ENCODE assay signal across 8 cellular contexts in genomic region chr11:75352417-75353206, GRCh38. TPM values are rescaled to one million over a fixed set of nuclear protein-coding genes. Genes with fewer than 3 reads are reported as not detected.
A peak's percentile ranks its signal among the peaks of the same experiment; 100 is the strongest.
DNase-seq lines count a peak whose midpoint lies in the region; ATAC-seq and TF ChIP-seq lines count a peak whose summit lies in the region.

No MANE protein-coding gene starts in this region.

- H3K36me3 ChIP-seq in A673 (ENCODE audit: insufficient read depth, low read length, poor library complexity, severe bottlenecking) (no peaks in the 10 kb centered on the region), HAP-1 (replicated peaks) (no peaks in the 10 kb centered on the region), heart right ventricle (peaks cover 0 to 11% (median 0%) of the 10 kb centered on the region in 9 donors), skeletal muscle tissue (ENCODE audit: control insufficient read depth in 3 of 3, insufficient read depth in 3 of 3, low read length in 3 of 3) (no peaks in the 10 kb centered on the region)

- ATAC-seq in activated B cell treated with CpG ODN at 0.5 μM for 24 hours (ENCODE audit: low read depth) (peak; percentile 73), heart right ventricle (no peak), HG03280 (IDR thresholded peaks at IDR 0.05; ENCODE audit: unreplicated experiment) (no peak)

- CTCF ChIA-PET in A673 (lab: Charles Lee) (interaction anchor here (0.9 kb wide), 1 partner anchor 12 kb away, joined by 3 read pairs; no protein-coding TSS in a partner anchor), activated B cell treated with CpG ODN at 0.5 μM for 24 hours (lab: Charles Lee) (interaction anchor here (0.7 kb wide), 1 partner anchor 93 kb away, joined by 3 read pairs; no protein-coding TSS in a partner anchor)

- POLR2A ChIA-PET in A673 (lab: Charles Lee; ENCODE audit: low non-redundant PET): no interaction called here
- POLR2A ChIA-PET in activated B cell treated with CpG ODN at 0.5 μM for 24 hours (lab: Charles Lee): interaction anchor here (1.3 kb wide), 1 partner anchor 12 kb away, joined by 3 read pairs; no protein-coding TSS in a partner anchor

- H3K9me3 Mint-ChIP-seq in activated B cell treated with CpG ODN at 0.5 μM for 24 hours: no peaks in the 10 kb centered on the region

- H3K9me3 ChIP-seq in A673 (ENCODE audit: low read depth, low read length, poor library complexity, severe bottlenecking): no peaks in the 10 kb centered on the region
- H3K9me3 ChIP-seq in HAP-1: no peaks in the 10 kb centered on the region
- no peaks in the 10 kb centered on the region for H3K9me3 ChIP-seq in heart right ventricle
- H3K9me3 ChIP-seq in skeletal muscle tissue (ENCODE audit: control insufficient read depth in 3 of 3, low read length in 3 of 3): no peaks in the 10 kb centered on the region

- H3K27ac ChIP-seq in A673 (ENCODE audit: low read depth, low read length, poor library complexity, severe bottlenecking): no peak overlapping the region
- peak overlapping the region; percentile 57 to 95 (median 92) for H3K27ac ChIP-seq in heart right ventricle
- H3K27ac ChIP-seq in skeletal muscle tissue (ENCODE audit: low read depth, low read length): no peak overlapping the region

- DNase-seq in A673 (ENCODE audit: low spot score) (no peak), HAP-1 (ENCODE audit: low spot score in 2 of 2) (no peak), activated B cell treated with CpG ODN at 0.5 μM for 24 hours (no peak), heart right ventricle (peak in 1 of 2 donors; percentile 64), cerebellar nuclear complex (lab: John Stamatoyannopoulos, UW) (no peak)
- DNase-seq in stimulated activated CD4-positive, alpha-beta T cell treated with anti-CD3 and anti-CD28 coated beads, Interleukin-4, amount 100 ng/mL, for 4 hours: no peak

- WGBS in heart right ventricle, 2 donors: 17 to 21% methylated on average over 12 of the region's 12 CpGs

- peak overlapping the region in 1 of 3 donors; percentile 72 for H3K9ac ChIP-seq in skeletal muscle tissue (ENCODE audit: low read depth in 1 of 3, low read length in 3 of 3)

- intact Hi-C loops in A673 (cut with micrococcal nuclease; ENCODE audit: unreplicated experiment) (no loop called here), activated B cell treated with CpG ODN at 0.5 μM for 24 hours (cut with micrococcal nuclease) (no loop called here), heart right ventricle (cut with DNase I) (no loop called here)

- TF ChIP-seq CTCF in A673 (conservative IDR thresholded peaks at IDR 0.05; ENCODE audit: low read depth, low read length) (no peak), activated B cell treated with CpG ODN at 0.5 μM for 24 hours (IDR thresholded peaks at IDR 0.05) (no peak), heart right ventricle (IDR thresholded peaks at IDR 0.05) (peak in 2 of 9 donors; percentile 1 to 16)

- in situ Hi-C loops in HAP-1 (cut with MboI; ENCODE audit: low sequenced_read_pairs): no loop called here

- H3K27me3 ChIP-seq in A673 (replicated peaks; ENCODE audit: insufficient read depth, low read depth, low read length, poor library complexity) (no peaks in the 10 kb centered on the region), HAP-1 (ENCODE audit: low read depth) (no peaks in the 10 kb centered on the region), heart right ventricle (no peaks in the 10 kb centered on the region), skeletal muscle tissue (ENCODE audit: control insufficient read depth in 3 of 3, insufficient read depth in 3 of 3, low read length in 3 of 3) (peaks cover 0 to 9% (median 3%) of the 10 kb centered on the region in 3 donors)

- no peaks in the 10 kb centered on the region for H3K36me3 Mint-ChIP-seq in activated B cell treated with CpG ODN at 0.5 μM for 24 hours (ENCODE audit: low read depth)

- H3K27ac Mint-ChIP-seq in activated B cell treated with CpG ODN at 0.5 μM for 24 hours: no peak overlapping the region

- no TSS peak for BruUV-seq in A673 (replicated peaks; lab: Mats Ljungman, UMichigan)

- H3K4me1 Mint-ChIP-seq in activated B cell treated with CpG ODN at 0.5 μM for 24 hours: peaks cover 24% of the 10 kb centered on the region

- peaks cover 17% of the 10 kb centered on the region for H3K27me3 Mint-ChIP-seq in activated B cell treated with CpG ODN at 0.5 μM for 24 hours

- H3K4me3 ChIP-seq in A673 (ENCODE audit: low read depth, low read length, poor library complexity, severe bottlenecking) (peak overlapping the region; percentile 62), HAP-1 (peak overlapping the region; percentile 44; the same call in 1 of the 2 replicates), heart right ventricle (peak overlapping the region; percentile 38 to 91 (median 81)), skeletal muscle tissue (ENCODE audit: low read length in 3 of 3) (peak overlapping the region; percentile 67 to 73 (median 71))

- H3K4me1 ChIP-seq in A673 (ENCODE audit: insufficient read depth, low read length, poor library complexity, severe bottlenecking) (peaks cover 33% of the 10 kb centered on the region), HAP-1 (peaks cover 15% of the 10 kb centered on the region), heart right ventricle (peaks cover 22 to 53% (median 41%) of the 10 kb centered on the region in 9 donors), skeletal muscle tissue (ENCODE audit: control insufficient read depth in 3 of 3, insufficient read depth in 3 of 3, low read length in 3 of 3) (peaks cover 32 to 41% (median 40%) of the 10 kb centered on the region in 3 donors)

- peak overlapping the region; percentile 81 for H3K4me3 Mint-ChIP-seq in activated B cell treated with CpG ODN at 0.5 μM for 24 hours

RNA-seq across cellular contexts. Expression of gene ARRB1, which starts 1.2 kb away (rescaled TPM):
- total RNA-seq in A673 (2021) (37.8 and 62.0 TPM in 2 replicates), activated B cell treated with CpG ODN at 0.5 μM for 24 hours (0.24 and 0.62 TPM in 2 replicates), heart right ventricle (10 to 100 TPM; 14.4 to 33.9 (median 21.7) TPM), skeletal muscle tissue (30.3 TPM)
- 1 to 10 TPM; 8.1 to 8.9 TPM for polyA plus RNA-seq in heart right ventricle

RNA-seq across cellular contexts. Expression of gene RPS3, which starts 46.7 kb away (rescaled TPM):
- total RNA-seq in A673 (2021): 2,875 and 2,961 TPM in 2 replicates
- 4,635 and 5,236 TPM in 2 replicates for total RNA-seq in activated B cell treated with CpG ODN at 0.5 μM for 24 hours
- total RNA-seq in heart right ventricle: 1,000 to 10,000 TPM in 2 of 10 donors, 100 to 1,000 TPM in 8; 803 to 1,301 (median 939) TPM
- 1,000 to 10,000 TPM in 1 of 2 donors, 100 to 1,000 TPM in 1; 698 to 1,945 TPM for polyA plus RNA-seq in heart right ventricle
- 2,115 TPM for total RNA-seq in skeletal muscle tissue

Comparison
In these comparisons a context has a peak if more than half of its experiments do, and no peak if none do; other contexts are left out.
1. H3K27ac ChIP-seq: peak in heart right ventricle (10 of 10); none in A673 (single experiment) and skeletal muscle tissue (single experiment).
2. Peak in every context shown above with its lines, with median percentiles within 50 percentile points of each other: H3K4me3 ChIP-seq.